Comparison of ENCODE assay signal across 9 cellular contexts in genomic region chr15:78051622-78052405, GRCh38. TPM values are rescaled to one million over a fixed set of nuclear protein-coding genes. Genes with fewer than 3 reads are reported as not detected.
A peak's percentile ranks its signal among the peaks of the same experiment; 100 is the strongest.
DNase-seq lines count a peak whose midpoint lies in the region; ATAC-seq and TF ChIP-seq lines count a peak whose summit lies in the region.
"Had no signal": no experiment of that assay in that cellular context is flagged by ENCODE, and none has a peak within 500 bp of the region (broad histone marks: within the 10 kb centered on the region; RNA-seq: fewer than 3 reads in every experiment).

No MANE protein-coding gene starts in this region.

- H3K9me3 ChIP-seq in DND-41 (ENCODE audit: insufficient read depth, low read length, severe bottlenecking) (no peaks in the 10 kb centered on the region), neural progenitor cell (ENCODE audit: low read depth) (no peaks in the 10 kb centered on the region)

- peak; percentile 65 for DNase-seq in DND-41
- peak; percentile 50 for DNase-seq in MV-4-11 (lab: John Stamatoyannopoulos, UW)
- DNase-seq in omental fat pad (ENCODE audit: low spot score) = no peak
- no peak for DNase-seq in neural progenitor cell (ENCODE audit: low spot score)
- no peak for DNase-seq in NCI-H82 (lab: John Stamatoyannopoulos, UW)

- H3K9ac ChIP-seq in DND-41 (ENCODE audit: low read depth, low read length) (peak overlapping the region; percentile 54; the same call in 1 of the 2 replicates), neural progenitor cell (no peak overlapping the region)

- no peak overlapping the region for H2AFZ ChIP-seq in DND-41 (ENCODE audit: low read depth, low read length)
- no peak overlapping the region for H2AFZ ChIP-seq in neural progenitor cell (replicated peaks)

- H3K27ac Mint-ChIP-seq in brain (peak overlapping the region; percentile 16 to 82 (median 51)), nephron (peak overlapping the region; percentile 88 to 95 (median 95)), neural progenitor cell (no peak overlapping the region)

- ATAC-seq in DND-41 (ENCODE audit: insufficient read depth, low read depth) (peak; percentile 39), omental fat pad (ENCODE audit: low FRiP score) (no peak), GM21786 (IDR thresholded peaks at IDR 0.05; ENCODE audit: unreplicated experiment) (no peak)

- peaks cover 12% of the 10 kb centered on the region for H3K36me3 Mint-ChIP-seq in brain
- no peaks in the 10 kb centered on the region for H3K36me3 Mint-ChIP-seq in nephron (ENCODE audit: low read depth)
- H3K36me3 Mint-ChIP-seq in neural progenitor cell = no peaks in the 10 kb centered on the region

- H3K36me3 ChIP-seq in DND-41 (ENCODE audit: insufficient read depth, low read length) = peaks cover 26% of the 10 kb centered on the region
- no peaks in the 10 kb centered on the region for H3K36me3 ChIP-seq in neural progenitor cell

- peaks cover 61% of the 10 kb centered on the region for H3K79me2 ChIP-seq in DND-41 (ENCODE audit: insufficient read depth, low read length)
- H3K79me2 ChIP-seq in neural progenitor cell (ENCODE audit: low read depth) = no peaks in the 10 kb centered on the region

- TF ChIP-seq CTCF in DND-41 (IDR thresholded peaks at IDR 0.05; ENCODE audit: borderline replicate concordance, extremely low read depth, low read length, poor library complexity, severe bottlenecking) (no peak), brain (conservative IDR thresholded peaks at IDR 0.05) (no peak), nephron (IDR thresholded peaks at IDR 0.05; ENCODE audit: unreplicated experiment in 3 of 3) (no peak), omental fat pad (IDR thresholded peaks at IDR 0.05) (no peak), neural progenitor cell (IDR thresholded peaks at IDR 0.05) (no peak)

- H3K4me2 ChIP-seq in DND-41 (ENCODE audit: insufficient read depth, low read length) (peak overlapping the region; percentile 44), neural progenitor cell (no peak overlapping the region)

- H3K4me1 ChIP-seq in DND-41 (ENCODE audit: insufficient read depth, low read length) (peaks cover 82% of the 10 kb centered on the region), neural progenitor cell (peaks cover 23% of the 10 kb centered on the region)

- H3F3A ChIP-seq in neural progenitor cell (ENCODE audit: low read depth) = no peaks in the 10 kb centered on the region

- no peaks in the 10 kb centered on the region for H3K27me3 ChIP-seq in DND-41 (ENCODE audit: insufficient read depth, low read length, poor library complexity)
- no peaks in the 10 kb centered on the region for H3K27me3 ChIP-seq in neural progenitor cell

- H3K27ac ChIP-seq in DND-41 (ENCODE audit: low read length) = peak overlapping the region; percentile 86
- H3K27ac ChIP-seq in neural progenitor cell = no peak overlapping the region

- H3K27me3 Mint-ChIP-seq in brain (no peaks in the 10 kb centered on the region), nephron (ENCODE audit: low read depth) (no peaks in the 10 kb centered on the region), neural progenitor cell (ENCODE audit: insufficient read depth, low read depth) (no peaks in the 10 kb centered on the region)

- H3K4me3 ChIP-seq in DND-41 (ENCODE audit: low read depth in 1 of 2, low read length in 2 of 2) (no peak overlapping the region), neural progenitor cell (no peak overlapping the region)

- H3K4me1 Mint-ChIP-seq in brain (peaks cover 76% of the 10 kb centered on the region), nephron (peaks cover 84% of the 10 kb centered on the region), neural progenitor cell (peaks cover 12% of the 10 kb centered on the region)

- H3K9me3 Mint-ChIP-seq in brain (no peaks in the 10 kb centered on the region), nephron (no peaks in the 10 kb centered on the region), neural progenitor cell (no peaks in the 10 kb centered on the region)
- H3K9me3 Mint-ChIP-seq: IgD-negative memory B cell had no signal

- H4K20me1 ChIP-seq in DND-41 (ENCODE audit: insufficient read depth, low read length) (peaks cover 4% of the 10 kb centered on the region), neural progenitor cell (ENCODE audit: low read depth) (peaks cover 6% of the 10 kb centered on the region)

- H3K4me3 Mint-ChIP-seq in brain = no peak overlapping the region
- peak overlapping the region in 1 of 3 experiments; percentile 29 for H3K4me3 Mint-ChIP-seq in nephron
- no peak overlapping the region for H3K4me3 Mint-ChIP-seq in neural progenitor cell
- H3K4me3 Mint-ChIP-seq: IgD-negative memory B cell had no signal

RNA-seq across cellular contexts. Expression of gene TBC1D2B, which starts 25.7 kb away (rescaled TPM):
- 14.2 TPM for polyA plus RNA-seq in brain (ENCODE audit: insufficient read depth, low read depth, low replicate concordance)
- total RNA-seq in omental fat pad (100 to 1,000 TPM in 2 of 4 donors, 10 to 100 TPM in 2; 50.3 to 134 (median 95.5) TPM), neural progenitor cell (ENCODE audit: low replicate concordance) (11.7 and 18.6 TPM in 2 replicates)

RNA-seq across cellular contexts. Expression of gene SH2D7, which starts 40.5 kb away (rescaled TPM):
- polyA plus RNA-seq in brain (ENCODE audit: insufficient read depth, low read depth, low replicate concordance) = not detected
- total RNA-seq in omental fat pad = not detected
- not detected in 2 replicates for total RNA-seq in neural progenitor cell (ENCODE audit: low replicate concordance)
- polyA plus RNA-seq: IgD-negative memory B cell had no signal

Comparison
In these comparisons a context has a peak if more than half of its experiments do, and no peak if none do; other contexts are left out.
1. DNase-seq: peak in DND-41 (single experiment) and MV-4-11 (single experiment); none in omental fat pad (single experiment), neural progenitor cell (single experiment) and NCI-H82 (single experiment).